8 cellular contexts compared by ENCODE assay signal in genomic region chr1:244272471-244273261, GRCh38.
DNase-seq lines count a peak whose midpoint lies in the region; ATAC-seq and TF ChIP-seq lines count a peak whose summit lies in the region.

No MANE protein-coding gene starts in this region.

- no peak overlapping the region for H3K4me3 ChIP-seq in left lung

- intact Hi-C loops in left lung (cut with DNase I) = loop anchor here in 1 of 2 donors (5.0 kb wide), 1 partner anchor 930 kb away; no protein-coding TSS in a partner anchor

- peak overlapping the region; percentile 79 for H3K27ac ChIP-seq in cingulate gyrus (ENCODE audit: low read depth, low read length)
- H3K27ac ChIP-seq in left lung = peak overlapping the region in 1 of 2 donors; percentile 20

- peak; percentile 66 for DNase-seq in AG08396 (ENCODE audit: low spot score)
- DNase-seq in NCI-H524 (lab: John Stamatoyannopoulos, UW) = peak; percentile 63 to 82
- peak; percentile 53 to 74 for DNase-seq in activated CD4-positive, alpha-beta T cell treated with anti-CD3 and anti-CD28 coated beads for 4 hours
- no peak for DNase-seq in left lung
- DNase-seq in stimulated activated CD4-positive, alpha-beta T cell treated with anti-CD3 and anti-CD28 coated beads, Interleukin-4, amount 100 ng/mL, for 24 hours = peak; percentile 76

- peak; percentile 84 to 89 for TF ChIP-seq CTCF in left lung (IDR thresholded peaks at IDR 0.05)

- H3K27me3 ChIP-seq in left lung = no peaks in the 10 kb centered on the region

- peaks cover 0 to 17% of the 10 kb centered on the region in 2 donors for H3K4me1 ChIP-seq in left lung

- peaks cover 0 to 7% of the 10 kb centered on the region in 2 donors for H3K9me3 ChIP-seq in left lung

- H3K36me3 ChIP-seq in left lung = no peaks in the 10 kb centered on the region

- ATAC-seq in GM18873 (IDR thresholded peaks at IDR 0.05; ENCODE audit: low FRiP score, unreplicated experiment) (peak; percentile 86), HG03442 (IDR thresholded peaks at IDR 0.05; ENCODE audit: unreplicated experiment) (peak; percentile 85), left lung (peak; percentile 98)

Comparison
In these comparisons a context has a peak if more than half of its experiments do, and no peak if none do; other contexts are left out.
1. DNase-seq: peak in AG08396 (single experiment), NCI-H524 (2 of 2), activated CD4-positive, alpha-beta T cell treated with anti-CD3 and anti-CD28 coated beads for 4 hours (2 of 2) and stimulated activated CD4-positive, alpha-beta T cell treated with anti-CD3 and anti-CD28 coated beads, Interleukin-4, amount 100 ng/mL, for 24 hours (single experiment); none in left lung (0 of 2).
2. Peak in every context shown above with its lines, with median percentiles within 50 percentile points of each other: ATAC-seq.